In genomic region chr7:114082567-114082933, GRCh38 we compare ENCODE assay signal across 11 cellular contexts.
DNase-seq lines count a peak whose midpoint lies in the region; ATAC-seq and TF ChIP-seq lines count a peak whose summit lies in the region.
"Had no signal": no experiment of that assay in that cellular context is flagged by ENCODE, and none has a peak within 500 bp of the region (broad histone marks: within the 10 kb centered on the region; RNA-seq: fewer than 3 reads in every experiment).

No MANE protein-coding gene starts in this region.

- H3K79me2 ChIP-seq in neural cell (replicated peaks; ENCODE audit: insufficient read depth, low read length), result no peaks in the 10 kb centered on the region

- no peak for TF ChIP-seq CTCF in 22Rv1 (IDR thresholded peaks at IDR 0.05)
- TF ChIP-seq CTCF in endodermal cell (conservative IDR thresholded peaks at IDR 0.05), result no peak
- no peak for TF ChIP-seq CTCF in neural cell (IDR thresholded peaks at IDR 0.05; ENCODE audit: poor library complexity, severe bottlenecking)

- H3K27me3 Mint-ChIP-seq in endodermal cell (ENCODE audit: insufficient read depth), result peaks cover 55% of the 10 kb centered on the region

- no peak for TF ChIP-seq EP300 in neural cell (conservative IDR thresholded peaks at IDR 0.05; ENCODE audit: poor library complexity, severe bottlenecking)

- H3K36me3 Mint-ChIP-seq in endodermal cell (ENCODE audit: low read depth), result no peaks in the 10 kb centered on the region

- no peaks in the 10 kb centered on the region for H3K9me2 ChIP-seq in neural cell (ENCODE audit: insufficient read depth, low read length)

- H2AFZ ChIP-seq in neural cell (ENCODE audit: low read depth, low read length), result no peak overlapping the region

- H3K27ac ChIP-seq in 22Rv1, result peak overlapping the region; percentile 21; the same call in 1 of the 2 replicates
- no peak overlapping the region for H3K27ac ChIP-seq in HUES48 (ENCODE audit: low read depth, low read length)
- H3K27ac ChIP-seq in endodermal cell (ENCODE audit: low read depth, low read length), result no peak overlapping the region
- no peak overlapping the region for H3K27ac ChIP-seq in neural cell (ENCODE audit: low read length)

- H3K4me3 Mint-ChIP-seq in endodermal cell, result peak overlapping the region; percentile 88

- DNase-seq in endodermal cell (no peak), LoVo (ENCODE audit: low spot score) (no peak)
- DNase-seq: activated T-cell treated with anti-CD3 and anti-CD28 coated beads for 4 hours, DMS79 had no signal

- no peaks in the 10 kb centered on the region for H3K9me3 Mint-ChIP-seq in endodermal cell

- ATAC-seq in HG03280 (IDR thresholded peaks at IDR 0.05; ENCODE audit: unreplicated experiment) (no peak), HG03571 (IDR thresholded peaks at IDR 0.05; ENCODE audit: unreplicated experiment) (no peak), HG03342 (IDR thresholded peaks at IDR 0.05; ENCODE audit: unreplicated experiment) (no peak)

- H3K27me3 ChIP-seq in HUES48 (ENCODE audit: control insufficient read depth, insufficient read depth, low read length), result peaks cover 57% of the 10 kb centered on the region
- H3K27me3 ChIP-seq in endodermal cell (ENCODE audit: control insufficient read depth, insufficient read depth, low read length, poor library complexity, severe bottlenecking), result peaks cover 25% of the 10 kb centered on the region
- peaks cover 54% of the 10 kb centered on the region for H3K27me3 ChIP-seq in neural cell (ENCODE audit: insufficient read depth, low read depth, low read length)

- no peak overlapping the region for H3K27ac Mint-ChIP-seq in endodermal cell

- no peaks in the 10 kb centered on the region for H4K20me1 ChIP-seq in neural cell (ENCODE audit: insufficient read depth)

- H3K4me2 ChIP-seq in neural cell (ENCODE audit: low read length), result no peak overlapping the region

- H3K36me3 ChIP-seq in HUES48 (ENCODE audit: control insufficient read depth, insufficient read depth, low read length) (no peaks in the 10 kb centered on the region), endodermal cell (ENCODE audit: control insufficient read depth, insufficient read depth, low read length) (no peaks in the 10 kb centered on the region), neural cell (ENCODE audit: insufficient read depth, low read length) (no peaks in the 10 kb centered on the region)

- H3K4me3 ChIP-seq in HUES48 (ENCODE audit: low read depth, low read length) (peak overlapping the region; percentile 84), endodermal cell (ENCODE audit: low read length) (peak overlapping the region; percentile 93), neural cell (ENCODE audit: low read length) (no peak overlapping the region)
- H3K4me3 ChIP-seq: K562 had no signal

- H3K9ac ChIP-seq in HUES48 (ENCODE audit: low read depth, low read length), result no peak overlapping the region
- H3K9ac ChIP-seq in endodermal cell (ENCODE audit: extremely low read depth, low read length, poor library complexity, severe bottlenecking), result peak overlapping the region; percentile 1
- H3K9ac ChIP-seq in neural cell (ENCODE audit: low read length), result no peak overlapping the region

- no peak for TF ChIP-seq RAD21 in neural cell (conservative IDR thresholded peaks at IDR 0.05)

- H3F3A ChIP-seq in neural cell (ENCODE audit: insufficient read depth, low read length, poor library complexity, severe bottlenecking), result peaks cover 6% of the 10 kb centered on the region

- H3K4me1 Mint-ChIP-seq in endodermal cell, result peaks cover 19% of the 10 kb centered on the region

- H3K9me3 ChIP-seq in HUES48 (ENCODE audit: control insufficient read depth, insufficient read depth, low read length) (no peaks in the 10 kb centered on the region), endodermal cell (ENCODE audit: control insufficient read depth, low read length) (no peaks in the 10 kb centered on the region), neural cell (ENCODE audit: low read length) (no peaks in the 10 kb centered on the region)

- WGBS in endodermal cell (ENCODE audit: insufficient coverage in 1 of 2, insufficient read length in 1 of 2), 2 experiments, result 6 to 7% methylated on average over 9 to 15 of the region's 15 CpGs

- peaks cover 24% of the 10 kb centered on the region for H3K4me1 ChIP-seq in HUES48 (ENCODE audit: control insufficient read depth, insufficient read depth, low read length)
- H3K4me1 ChIP-seq in endodermal cell (ENCODE audit: control insufficient read depth, insufficient read depth, low read length), result no peaks in the 10 kb centered on the region

TF ChIP-seq in neural cell, 6 proteins besides CTCF, POLR2A, EP300 and RAD21:
- no peak for TF ChIP-seq REST (IDR thresholded peaks at IDR 0.05; ENCODE audit: borderline replicate concordance)
- peak; percentile 61 for TF ChIP-seq POLR2AphosphoS5 (IDR thresholded peaks at IDR 0.05)
